1 cellular context compared by ENCODE assay signal in the genomic region with DNA sequence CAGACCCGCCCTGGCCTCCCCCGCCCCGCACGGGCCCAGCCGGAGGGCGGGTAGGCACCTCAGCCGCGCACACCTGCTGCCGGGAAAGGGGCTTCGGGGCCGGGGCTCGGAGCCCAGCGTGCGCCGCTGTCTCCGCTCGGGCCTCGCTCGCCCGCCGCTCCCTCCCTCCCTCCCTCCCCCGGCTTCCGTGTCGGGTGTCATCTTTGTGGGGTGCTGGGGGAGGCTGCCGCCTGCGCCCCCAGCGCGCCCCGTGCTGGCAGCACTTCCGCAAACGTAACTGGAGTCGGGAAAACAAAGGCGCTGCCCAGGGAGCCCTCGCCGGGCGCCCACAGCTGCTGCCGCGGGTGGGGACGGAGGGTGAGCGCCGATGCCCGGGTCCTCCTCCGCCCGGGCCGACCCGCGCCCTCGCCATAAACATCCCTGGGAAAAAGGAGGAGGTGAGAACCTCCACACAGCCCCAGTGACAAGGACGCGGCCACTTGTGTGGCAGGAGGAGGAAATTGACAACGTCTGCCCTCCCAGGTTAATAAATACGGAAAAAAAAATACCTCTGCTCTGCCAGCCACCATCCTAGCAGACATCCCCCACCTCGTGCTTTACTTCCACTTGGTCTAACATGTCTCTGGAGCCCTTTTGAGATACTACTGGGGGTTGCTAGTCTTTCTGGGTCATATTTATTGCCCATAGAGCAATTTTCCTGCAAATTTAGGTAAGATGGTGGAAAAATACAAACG.
TF ChIP-seq lines count a peak whose summit lies in the region.

No MANE protein-coding gene starts in this region.

TF ChIP-seq in HepG2, 621 proteins besides CTCF, POLR2A, EP300 and RAD21 (continued from another document and continues in another):
- TF ChIP-seq ZNF788 (CRISPR knock-in tag; IDR thresholded peaks at IDR 0.05; ENCODE audit: borderline replicate concordance), result no peak
- TF ChIP-seq DMAP1 (CRISPR knock-in tag; IDR thresholded peaks at IDR 0.05), result 0 out of 2 replicates have a peak, but pooled peaks have one; percentile 22
- TF ChIP-seq ELF4 (CRISPR knock-in tag; IDR thresholded peaks at IDR 0.05; ENCODE audit: borderline replicate concordance), result no peak
- no peak for TF ChIP-seq ZNF660 (CRISPR knock-in tag; IDR thresholded peaks at IDR 0.05; ENCODE audit: borderline replicate concordance, low read depth)
- no peak for TF ChIP-seq ZKSCAN5 (CRISPR knock-in tag; IDR thresholded peaks at IDR 0.05)
- no peak for TF ChIP-seq TAF15 (IDR thresholded peaks at IDR 0.05; ENCODE audit: low read depth, low read length, poor library complexity, severe bottlenecking)
- no peak for TF ChIP-seq ZNF33A (CRISPR knock-in tag; IDR thresholded peaks at IDR 0.05; ENCODE audit: borderline replicate concordance)
- no peak; the same call in 1 of the 2 replicates for TF ChIP-seq ZSCAN31 (CRISPR knock-in tag; IDR thresholded peaks at IDR 0.05; ENCODE audit: low read depth)
- no peak for TF ChIP-seq ZNF850 (CRISPR knock-in tag; conservative IDR thresholded peaks at IDR 0.05)
- TF ChIP-seq EED (CRISPR knock-in tag; IDR thresholded peaks at IDR 0.05), result 0 out of 2 replicates have a peak, but pooled peaks have one; percentile 31
- TF ChIP-seq MIER2 (CRISPR knock-in tag; IDR thresholded peaks at IDR 0.05), result no peak
- TF ChIP-seq ZNF563 (CRISPR knock-in tag; IDR thresholded peaks at IDR 0.05), result no peak; the same call in 1 of the 2 replicates
- no peak for TF ChIP-seq KLF15 (CRISPR knock-in tag; IDR thresholded peaks at IDR 0.05; ENCODE audit: borderline replicate concordance)
- 0 out of 2 replicates have a peak, but pooled peaks have one; percentile 54 for TF ChIP-seq ZNF800 (CRISPR knock-in tag; IDR thresholded peaks at IDR 0.05)
- TF ChIP-seq, protein P1, sequence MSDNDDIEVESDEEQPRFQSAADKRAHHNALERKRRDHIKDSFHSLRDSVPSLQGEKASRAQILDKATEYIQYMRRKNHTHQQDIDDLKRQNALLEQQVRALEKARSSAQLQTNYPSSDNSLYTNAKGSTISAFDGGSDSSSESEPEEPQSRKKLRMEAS (IDR thresholded peaks at IDR 0.05), result peak; percentile 18; the same call in 1 of the 2 replicates
- no peak for TF ChIP-seq GATAD1 (CRISPR knock-in tag; IDR thresholded peaks at IDR 0.05)
- TF ChIP-seq, protein P2, sequence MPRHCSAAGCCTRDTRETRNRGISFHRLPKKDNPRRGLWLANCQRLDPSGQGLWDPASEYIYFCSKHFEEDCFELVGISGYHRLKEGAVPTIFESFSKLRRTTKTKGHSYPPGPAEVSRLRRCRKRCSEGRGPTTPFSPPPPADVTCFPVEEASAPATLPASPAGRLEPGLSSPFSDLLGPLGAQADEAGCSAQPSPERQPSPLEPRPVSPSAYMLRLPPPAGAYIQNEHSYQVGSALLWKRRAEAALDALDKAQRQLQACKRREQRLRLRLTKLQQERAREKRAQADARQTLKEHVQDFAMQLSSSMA (CRISPR knock-in tag; IDR thresholded peaks at IDR 0.05), result peak; percentile 65; the same call in 1 of the 2 replicates
- no peak for TF ChIP-seq ZNF432 (CRISPR knock-in tag; IDR thresholded peaks at IDR 0.05; ENCODE audit: borderline replicate concordance)
- no peak for TF ChIP-seq IKZF4 (CRISPR knock-in tag; IDR thresholded peaks at IDR 0.05; ENCODE audit: borderline replicate concordance, low read depth, not compliant biosample characterization)
- no peak for TF ChIP-seq SOX13 (IDR thresholded peaks at IDR 0.05)
- peak in 1 of 2 experiments; percentile 13; a peak in 1 of 4 replicates for TF ChIP-seq SOX13 (CRISPR knock-in tag; conservative IDR thresholded peaks at IDR 0.05 in 1 of 2, IDR thresholded peaks at IDR 0.05 in 1 of 2)
- TF ChIP-seq ZNF292 (CRISPR knock-in tag; IDR thresholded peaks at IDR 0.05; ENCODE audit: borderline replicate concordance, low read depth), result no peak
- TF ChIP-seq, protein P3, sequence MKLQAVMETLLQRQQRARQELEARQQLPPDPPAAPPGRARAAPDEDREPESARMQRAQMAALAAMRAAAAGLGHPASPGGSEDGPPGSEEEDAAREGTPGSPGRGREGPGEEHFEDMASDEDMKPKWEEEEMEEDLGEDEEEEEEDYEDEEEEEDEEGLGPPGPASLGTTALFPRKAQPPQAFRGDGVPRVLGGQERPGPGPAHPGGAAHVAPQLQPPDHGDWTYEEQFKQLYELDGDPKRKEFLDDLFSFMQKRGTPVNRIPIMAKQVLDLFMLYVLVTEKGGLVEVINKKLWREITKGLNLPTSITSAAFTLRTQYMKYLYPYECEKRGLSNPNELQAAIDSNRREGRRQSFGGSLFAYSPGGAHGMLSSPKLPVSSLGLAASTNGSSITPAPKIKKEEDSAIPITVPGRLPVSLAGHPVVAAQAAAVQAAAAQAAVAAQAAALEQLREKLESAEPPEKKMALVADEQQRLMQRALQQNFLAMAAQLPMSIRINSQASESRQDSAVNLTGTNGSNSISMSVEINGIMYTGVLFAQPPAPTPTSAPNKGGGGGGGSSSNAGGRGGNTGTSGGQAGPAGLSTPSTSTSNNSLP (IDR thresholded peaks at IDR 0.05; ENCODE audit: low read depth, low read length), result no peak
- no peak for TF ChIP-seq MYPOP (CRISPR knock-in tag; IDR thresholded peaks at IDR 0.05)
- TF ChIP-seq FOXP4 (CRISPR knock-in tag; IDR thresholded peaks at IDR 0.05), result no peak
- TF ChIP-seq AGO1 (IDR thresholded peaks at IDR 0.05; ENCODE audit: low read depth, low read length, poor library complexity, severe bottlenecking), result no peak
- TF ChIP-seq SUZ12 (IDR thresholded peaks at IDR 0.05; ENCODE audit: low read depth, low read length), result no peak
- TF ChIP-seq POLR2AphosphoS5 (IDR thresholded peaks at IDR 0.05; ENCODE audit: low read depth, low read length), result no peak
- 0 out of 2 replicates have a peak, but pooled peaks have one; percentile 24 for TF ChIP-seq SMAD3 (CRISPR knock-in tag; IDR thresholded peaks at IDR 0.05)
- no peak for TF ChIP-seq SNRNP70 (IDR thresholded peaks at IDR 0.05; ENCODE audit: low read depth, low read length)
- TF ChIP-seq, protein P4, sequence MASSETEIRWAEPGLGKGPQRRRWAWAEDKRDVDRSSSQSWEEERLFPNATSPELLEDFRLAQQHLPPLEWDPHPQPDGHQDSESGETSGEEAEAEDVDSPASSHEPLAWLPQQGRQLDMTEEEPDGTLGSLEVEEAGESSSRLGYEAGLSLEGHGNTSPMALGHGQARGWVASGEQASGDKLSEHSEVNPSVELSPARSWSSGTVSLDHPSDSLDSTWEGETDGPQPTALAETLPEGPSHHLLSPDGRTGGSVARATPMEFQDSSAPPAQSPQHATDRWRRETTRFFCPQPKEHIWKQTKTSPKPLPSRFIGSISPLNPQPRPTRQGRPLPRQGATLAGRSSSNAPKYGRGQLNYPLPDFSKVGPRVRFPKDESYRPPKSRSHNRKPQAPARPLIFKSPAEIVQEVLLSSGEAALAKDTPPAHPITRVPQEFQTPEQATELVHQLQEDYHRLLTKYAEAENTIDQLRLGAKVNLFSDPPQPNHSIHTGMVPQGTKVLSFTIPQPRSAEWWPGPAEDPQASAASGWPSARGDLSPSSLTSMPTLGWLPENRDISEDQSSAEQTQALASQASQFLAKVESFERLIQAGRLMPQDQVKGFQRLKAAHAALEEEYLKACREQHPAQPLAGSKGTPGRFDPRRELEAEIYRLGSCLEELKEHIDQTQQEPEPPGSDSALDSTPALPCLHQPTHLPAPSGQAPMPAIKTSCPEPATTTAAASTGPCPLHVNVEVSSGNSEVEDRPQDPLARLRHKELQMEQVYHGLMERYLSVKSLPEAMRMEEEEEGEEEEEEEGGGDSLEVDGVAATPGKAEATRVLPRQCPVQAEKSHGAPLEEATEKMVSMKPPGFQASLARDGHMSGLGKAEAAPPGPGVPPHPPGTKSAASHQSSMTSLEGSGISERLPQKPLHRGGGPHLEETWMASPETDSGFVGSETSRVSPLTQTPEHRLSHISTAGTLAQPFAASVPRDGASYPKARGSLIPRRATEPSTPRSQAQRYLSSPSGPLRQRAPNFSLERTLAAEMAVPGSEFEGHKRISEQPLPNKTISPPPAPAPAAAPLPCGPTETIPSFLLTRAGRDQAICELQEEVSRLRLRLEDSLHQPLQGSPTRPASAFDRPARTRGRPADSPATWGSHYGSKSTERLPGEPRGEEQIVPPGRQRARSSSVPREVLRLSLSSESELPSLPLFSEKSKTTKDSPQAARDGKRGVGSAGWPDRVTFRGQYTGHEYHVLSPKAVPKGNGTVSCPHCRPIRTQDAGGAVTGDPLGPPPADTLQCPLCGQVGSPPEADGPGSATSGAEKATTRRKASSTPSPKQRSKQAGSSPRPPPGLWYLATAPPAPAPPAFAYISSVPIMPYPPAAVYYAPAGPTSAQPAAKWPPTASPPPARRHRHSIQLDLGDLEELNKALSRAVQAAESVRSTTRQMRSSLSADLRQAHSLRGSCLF (CRISPR knock-in tag; IDR thresholded peaks at IDR 0.05; ENCODE audit: borderline replicate concordance), result no peak
- TF ChIP-seq KAT2B (IDR thresholded peaks at IDR 0.05; ENCODE audit: borderline replicate concordance, low read depth, low read length), result no peak
- no peak for TF ChIP-seq CBX2 (IDR thresholded peaks at IDR 0.05; ENCODE audit: low read depth, low read length)
- TF ChIP-seq CBX2 (CRISPR knock-in tag; IDR thresholded peaks at IDR 0.05; ENCODE audit: low read depth), result no peak; the same call in 1 of the 2 replicates
- TF ChIP-seq, protein P5, sequence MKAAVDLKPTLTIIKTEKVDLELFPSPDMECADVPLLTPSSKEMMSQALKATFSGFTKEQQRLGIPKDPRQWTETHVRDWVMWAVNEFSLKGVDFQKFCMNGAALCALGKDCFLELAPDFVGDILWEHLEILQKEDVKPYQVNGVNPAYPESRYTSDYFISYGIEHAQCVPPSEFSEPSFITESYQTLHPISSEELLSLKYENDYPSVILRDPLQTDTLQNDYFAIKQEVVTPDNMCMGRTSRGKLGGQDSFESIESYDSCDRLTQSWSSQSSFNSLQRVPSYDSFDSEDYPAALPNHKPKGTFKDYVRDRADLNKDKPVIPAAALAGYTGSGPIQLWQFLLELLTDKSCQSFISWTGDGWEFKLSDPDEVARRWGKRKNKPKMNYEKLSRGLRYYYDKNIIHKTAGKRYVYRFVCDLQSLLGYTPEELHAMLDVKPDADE (CRISPR knock-in tag; IDR thresholded peaks at IDR 0.05), result no peak
- TF ChIP-seq HOXA9 (CRISPR knock-in tag; IDR thresholded peaks at IDR 0.05; ENCODE audit: borderline replicate concordance), result no peak
- no peak for TF ChIP-seq KMT2A (CRISPR knock-in tag; IDR thresholded peaks at IDR 0.05)
- no peak for TF ChIP-seq HNF1A (IDR thresholded peaks at IDR 0.05; ENCODE audit: low read depth)
- TF ChIP-seq HNF1A (CRISPR knock-in tag; IDR thresholded peaks at IDR 0.05; ENCODE audit: borderline replicate concordance), result no peak
- TF ChIP-seq ZNF7 (CRISPR knock-in tag; IDR thresholded peaks at IDR 0.05), result no peak
- no peak for TF ChIP-seq THAP11 (CRISPR knock-in tag; IDR thresholded peaks at IDR 0.05)
